8 cellular contexts compared by ENCODE assay signal in genomic region chr19:54190942-54191670, GRCh38. TPM values are rescaled to one million over a fixed set of nuclear protein-coding genes. Genes with fewer than 3 reads are reported as not detected.
A peak's percentile ranks its signal among the peaks of the same experiment; 100 is the strongest.
DNase-seq lines count a peak whose midpoint lies in the region; ATAC-seq and TF ChIP-seq lines count a peak whose summit lies in the region.

TSS of gene TSEN34 (plus strand) at chr19:54191308. CDS start at chr19:54191365, 57 bp downstream.

- ATAC-seq in GM19463 (IDR thresholded peaks at IDR 0.05; ENCODE audit: unreplicated experiment) (peak; percentile 22), HG03571 (IDR thresholded peaks at IDR 0.05; ENCODE audit: unreplicated experiment) (peak; percentile 25), naive B cell (ENCODE audit: low read depth in 2 of 2) (peak; percentile 24 to 25)
- peak; percentile 21 for ATAC-seq in stimulated activated naive CD8-positive, alpha-beta T cell treated with anti-CD3 and anti-CD28 coated beads, Interleukin-15, Interleukin-2, amounts not matched to agents 100 U/mL and 50 U/mL, for 24 hours

- H3K36me3 Mint-ChIP-seq in naive B cell: peaks cover 5 to 6% of the 10 kb centered on the region in 2 donors

- TF ChIP-seq CTCF in esophagus squamous epithelium (IDR thresholded peaks at IDR 0.05): peak in 2 of 6 experiments; percentile 4 to 9

- peak within 1 kb of the TSS; percentile 91 to 100 (median 98) for H3K4me3 Mint-ChIP-seq in naive B cell

- no peaks in the 10 kb centered on the region for H3K27me3 Mint-ChIP-seq in naive B cell

- no peaks in the 10 kb centered on the region for H3K27me3 ChIP-seq in esophagus squamous epithelium

- H3K4me1 Mint-ChIP-seq in naive B cell: peaks cover 30 to 38% (median 37%) of the 10 kb centered on the region in 3 donors

- H3K36me3 ChIP-seq in esophagus squamous epithelium: peaks cover 0 to 53% (median 8%) of the 10 kb centered on the region in 3 donors

- no peaks in the 10 kb centered on the region for H3K9me3 ChIP-seq in esophagus squamous epithelium

- intact Hi-C loops in esophagus squamous epithelium (cut with DNase I): no loop called here

- H3K4me1 ChIP-seq in esophagus squamous epithelium: peaks cover 16 to 38% (median 22%) of the 10 kb centered on the region in 3 donors

- H3K4me3 ChIP-seq in esophagus squamous epithelium: peak within 1 kb of the TSS; percentile 75 to 95 (median 87)

- DNase-seq in COR-L47 (lab: John Stamatoyannopoulos, UW) (peak; percentile 73), NOMO-1 (lab: John Stamatoyannopoulos, UW; ENCODE audit: unreplicated experiment in 2 of 2) (peak; percentile 86 to 88), activated T-cell treated with anti-CD3 and anti-CD28 coated beads for 4 hours (peak; percentile 78), esophagus squamous epithelium (lab: John Stamatoyannopoulos, UW) (no peak), naive B cell (peak; percentile 97)
- peak; percentile 90 for DNase-seq in stimulated activated naive CD8-positive, alpha-beta T cell treated with anti-CD3 and anti-CD28 coated beads, Interleukin-15, Interleukin-2, amounts not matched to agents 100 U/mL and 50 U/mL, for 24 hours

- peak in 2 of 4 donors; percentile 46 to 84 for TF ChIP-seq POLR2A in esophagus squamous epithelium (IDR thresholded peaks at IDR 0.05)

- H3K9me3 Mint-ChIP-seq in naive B cell: no peaks in the 10 kb centered on the region

- H3K27ac Mint-ChIP-seq in naive B cell: peak within 1 kb of the TSS; percentile 99 to 100 (median 100)

- peak within 1 kb of the TSS; percentile 90 to 99 (median 97) for H3K27ac ChIP-seq in esophagus squamous epithelium

- WGBS in esophagus squamous epithelium, 2 donors: 0% methylated on average over 22 of the region's 76 CpGs; no CpG with 5 or more reads in 1 of the 2 donors

RNA-seq across cellular contexts. Expression of gene TSEN34, which starts in this region (rescaled TPM):
- 10 to 100 TPM; 56.1 to 70.9 (median 64.4) TPM for total RNA-seq in esophagus squamous epithelium
- 10 to 100 TPM; 22.3 to 40.0 (median 32.1) TPM for polyA plus RNA-seq in naive B cell (ENCODE audit: low read depth in 6 of 6)
